In genomic region chr3:46866720-46867549, GRCh38 we compare ENCODE assay signal across 1 cellular context.
TF ChIP-seq lines count a peak whose summit lies in the region.

No MANE protein-coding gene starts in this region.

TF ChIP-seq in K562, 482 proteins besides CTCF, POLR2A, EP300 and RAD21 (continued from another document):
- TF ChIP-seq CTCFL (IDR thresholded peaks at IDR 0.05; ENCODE audit: borderline replicate concordance, insufficient read depth, low read depth, low read length, poor library complexity, severe bottlenecking) (peak; percentile 69), HCFC1 (IDR thresholded peaks at IDR 0.05; ENCODE audit: low read depth, low read length) (no peak), CC2D1A (IDR thresholded peaks at IDR 0.05) (peak; percentile 53; the same call in 1 of the 2 replicates), SIN3A (IDR thresholded peaks at IDR 0.05; ENCODE audit: borderline replicate concordance in 2 of 2, control insufficient read depth in 1 of 2, low read depth in 2 of 2, low read length in 2 of 2) (no peak), MAZ (CRISPR knock-in tag; conservative IDR thresholded peaks at IDR 0.05 in 1 of 2, IDR thresholded peaks at IDR 0.05 in 1 of 2) (peak in 1 of 2 experiments; percentile 42; a peak in 1 of 4 replicates), CREM (IDR thresholded peaks at IDR 0.05; ENCODE audit: low read depth) (peak; percentile 37; the same call in 1 of the 2 replicates), DEAF1 (CRISPR knock-in tag; IDR thresholded peaks at IDR 0.05) (peak; percentile 69), XRCC5 (IDR thresholded peaks at IDR 0.05; ENCODE audit: low read depth, low read length) (0 out of 2 replicates have a peak, but pooled peaks have one; percentile 57), BCOR (IDR thresholded peaks at IDR 0.05) (no peak), IRF2 (CRISPR knock-in tag; IDR thresholded peaks at IDR 0.05) (0 out of 2 replicates have a peak, but pooled peaks have one; percentile 28), TEAD1 (CRISPR knock-in tag; IDR thresholded peaks at IDR 0.05) (0 out of 4 replicates have a peak, but pooled peaks of 1 of the 2 experiments have one; percentile 26), KLF16 (IDR thresholded peaks at IDR 0.05) (0 out of 2 replicates have a peak, but pooled peaks have one; percentile 67), ZNF174 (CRISPR knock-in tag; IDR thresholded peaks at IDR 0.05) (no peak), TEAD4 (IDR thresholded peaks at IDR 0.05; ENCODE audit: low read length) (no peak), TEAD4 (CRISPR knock-in tag; IDR thresholded peaks at IDR 0.05; ENCODE audit: borderline replicate concordance) (0 out of 2 replicates have a peak, but pooled peaks have one; percentile 38), JUND (IDR thresholded peaks at IDR 0.05; ENCODE audit: borderline replicate concordance, low read depth, low read length) (0 out of 2 replicates have a peak, but pooled peaks have one; percentile 16), JUND (tag; IDR thresholded peaks at IDR 0.05; ENCODE audit: borderline replicate concordance, low read depth, low read length) (no peak), FOXP1 (CRISPR knock-in tag; IDR thresholded peaks at IDR 0.05) (peak; percentile 55; the same call in 1 of the 2 replicates), STAG1 (CRISPR knock-in tag; IDR thresholded peaks at IDR 0.05; ENCODE audit: borderline replicate concordance) (peak; percentile 76)
- TF ChIP-seq, protein P1, sequence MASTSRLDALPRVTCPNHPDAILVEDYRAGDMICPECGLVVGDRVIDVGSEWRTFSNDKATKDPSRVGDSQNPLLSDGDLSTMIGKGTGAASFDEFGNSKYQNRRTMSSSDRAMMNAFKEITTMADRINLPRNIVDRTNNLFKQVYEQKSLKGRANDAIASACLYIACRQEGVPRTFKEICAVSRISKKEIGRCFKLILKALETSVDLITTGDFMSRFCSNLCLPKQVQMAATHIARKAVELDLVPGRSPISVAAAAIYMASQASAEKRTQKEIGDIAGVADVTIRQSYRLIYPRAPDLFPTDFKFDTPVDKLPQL (IDR thresholded peaks at IDR 0.05; ENCODE audit: extremely low read depth, insufficient read length) = no peak
